ENCODE assay signal across 11 cellular contexts in the genomic region with DNA sequence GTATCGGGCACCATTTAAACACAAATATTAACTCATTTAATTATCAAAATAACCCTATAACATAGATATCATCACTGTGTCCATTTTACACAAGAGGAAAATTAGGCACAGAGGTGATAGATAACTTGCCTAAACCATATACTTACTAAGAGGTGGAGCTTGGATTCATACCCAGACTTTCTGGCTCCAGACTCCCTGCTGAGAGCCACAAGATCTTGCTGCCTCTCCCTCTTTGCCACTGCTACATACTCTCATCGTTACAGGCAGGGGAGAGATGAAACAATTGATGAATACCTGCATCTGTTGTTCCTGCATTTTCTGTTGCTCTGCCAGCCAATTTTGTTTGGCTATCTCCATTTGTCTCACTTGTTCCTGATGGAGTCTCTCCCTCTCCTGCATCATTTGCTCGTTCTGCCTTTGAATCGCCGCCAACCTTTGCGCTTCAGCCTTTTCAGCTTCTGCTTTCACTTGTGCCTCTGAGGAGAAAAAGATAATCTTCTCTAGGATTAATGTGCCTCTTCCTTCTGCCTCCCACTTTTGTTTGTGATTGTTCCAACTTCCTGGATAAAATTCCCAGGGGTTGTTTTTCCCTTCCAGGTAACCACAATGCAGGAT. TPM values are rescaled to one million over a fixed set of nuclear protein-coding genes. Genes with fewer than 3 reads are reported as not detected.
DNase-seq lines count a peak whose midpoint lies in the region; FAIRE-seq and TF ChIP-seq lines count a peak whose summit lies in the region.
"Had no signal": no experiment of that assay in that cellular context is flagged by ENCODE, and none has a peak within 500 bp of the region (broad histone marks: within the 10 kb centered on the region; RNA-seq: fewer than 3 reads in every experiment).

No MANE protein-coding gene starts in this region.

- no peak for TF ChIP-seq CTCF in astrocyte of the cerebellum (IDR thresholded peaks at IDR 0.05; ENCODE audit: low read depth, low read length, missing control alignments)
- TF ChIP-seq CTCF in MM.1S (IDR thresholded peaks at IDR 0.05; ENCODE audit: low read length) = no peak

- in situ Hi-C loops in astrocyte of the cerebellum (cut with HindIII; ENCODE audit: low sequenced_read_pairs) = no loop called here

- no peaks in the 10 kb centered on the region for H3K27me3 Mint-ChIP-seq in CD4-positive, alpha-beta memory T cell

- H3K4me1 ChIP-seq in CD4-positive, alpha-beta memory T cell (ENCODE audit: insufficient read depth, low read length) = peaks cover 92% of the 10 kb centered on the region
- peaks cover 9 to 36% of the 10 kb centered on the region in 2 donors for H3K4me1 ChIP-seq in muscle layer of duodenum (ENCODE audit: control insufficient read depth in 1 of 2, insufficient read depth in 2 of 2, low read length in 2 of 2)
- H3K4me1 ChIP-seq in MM.1S (ENCODE audit: low read length) = no peaks in the 10 kb centered on the region

- POLR2A ChIA-PET in CD4-positive, alpha-beta memory T cell (lab: Charles Lee; ENCODE audit: partially characterized antibody) = interaction anchor here (0.9 to 6.3 kb wide), 2 partner anchors 12 to 135 kb away, joined by 3 to 72 read pairs; partner anchors contain the start of gene GBP5

- H3K9me2 ChIP-seq in MM.1S (replicated peaks; ENCODE audit: insufficient read depth, low read length) = no peaks in the 10 kb centered on the region

- peaks cover 0 to 6% (median 2%) of the 10 kb centered on the region in 8 donors for H3K9me3 Mint-ChIP-seq in CD4-positive, alpha-beta memory T cell

- H3K9ac ChIP-seq in MM.1S (ENCODE audit: low read length) = no peak overlapping the region

- H3K27me3 ChIP-seq in CD4-positive, alpha-beta memory T cell (ENCODE audit: insufficient read depth, low read length) = no peaks in the 10 kb centered on the region
- no peaks in the 10 kb centered on the region for H3K27me3 ChIP-seq in MG63
- H3K27me3 ChIP-seq in muscle layer of duodenum (ENCODE audit: low read depth, low read length) = no peaks in the 10 kb centered on the region
- H3K27me3 ChIP-seq in MM.1S (replicated peaks; ENCODE audit: insufficient read depth, low read length) = no peaks in the 10 kb centered on the region

- no peak for DNase-seq in CD4-positive, alpha-beta memory T cell
- peak; percentile 16 for DNase-seq in MG63
- DNase-seq in astrocyte of the cerebellum (ENCODE audit: low read depth) = no peak
- no peak for DNase-seq in MM.1S
- DNase-seq in OCI-M2 (lab: John Stamatoyannopoulos, UW; ENCODE audit: unreplicated experiment) = no peak
- no peak for DNase-seq in urothelium cell line (ENCODE audit: low spot score)
- no peak for DNase-seq in inferior parietal cortex (ENCODE audit: extremely low spot score)
- DNase-seq: activated CD8-positive, alpha-beta memory T cell treated with anti-CD3 and anti-CD28 coated beads, Interleukin-2, amount 50 U/mL, for 4 hours; glutamatergic neuron; NCI-H510A treated with DMSO at 0.1 percent for 48 hours had no signal

- H3K4me3 Mint-ChIP-seq in CD4-positive, alpha-beta memory T cell = peak overlapping the region in 7 of 8 donors; percentile 32 to 74 (median 42)

- H3K4me1 Mint-ChIP-seq in CD4-positive, alpha-beta memory T cell = peaks cover 58 to 75% (median 66%) of the 10 kb centered on the region in 4 donors

- H3F3A ChIP-seq in MM.1S (ENCODE audit: insufficient read depth, low read length) = no peaks in the 10 kb centered on the region

- peak overlapping the region; percentile 18 to 90 (median 75) for H3K27ac Mint-ChIP-seq in CD4-positive, alpha-beta memory T cell

- no peaks in the 10 kb centered on the region for H3K9me3 ChIP-seq in CD4-positive, alpha-beta memory T cell (ENCODE audit: control insufficient read depth in 1 of 2, low read length in 2 of 2)
- H3K9me3 ChIP-seq in MG63 (no peaks in the 10 kb centered on the region), muscle layer of duodenum (ENCODE audit: control insufficient read depth in 1 of 2, low read length in 2 of 2) (no peaks in the 10 kb centered on the region), MM.1S (replicated peaks; ENCODE audit: insufficient read depth, low read length) (no peaks in the 10 kb centered on the region)

- no peaks in the 10 kb centered on the region for H3K79me2 ChIP-seq in MM.1S (ENCODE audit: low read length)

- no peak overlapping the region for H3K27ac ChIP-seq in CD4-positive, alpha-beta memory T cell (ENCODE audit: low read depth, low read length)
- H3K27ac ChIP-seq in muscle layer of duodenum (ENCODE audit: low read length) = peak overlapping the region; percentile 17
- H3K27ac ChIP-seq in MM.1S (ENCODE audit: low read length) = no peak overlapping the region

- CTCF ChIA-PET in CD4-positive, alpha-beta memory T cell (lab: Charles Lee; ENCODE audit: partially characterized antibody) = no interaction called here

- no peak overlapping the region for H2AFZ ChIP-seq in MM.1S (ENCODE audit: low read length)

- no peak for FAIRE-seq in urothelium cell line (lab: Jason Lieb, UNC)

- no peaks in the 10 kb centered on the region for H4K20me1 ChIP-seq in MM.1S (ENCODE audit: insufficient read depth, low read length)

- peaks cover 51% of the 10 kb centered on the region for H3K36me3 ChIP-seq in CD4-positive, alpha-beta memory T cell (ENCODE audit: insufficient read depth, low read length)
- H3K36me3 ChIP-seq in MG63 (no peaks in the 10 kb centered on the region), muscle layer of duodenum (ENCODE audit: control insufficient read depth in 1 of 2, insufficient read depth in 2 of 2, low read length in 2 of 2) (no peaks in the 10 kb centered on the region), MM.1S (replicated peaks; ENCODE audit: insufficient read depth, low read length) (no peaks in the 10 kb centered on the region)

- no peak overlapping the region for H3K4me2 ChIP-seq in MM.1S (ENCODE audit: low read depth, low read length)

- intact Hi-C loops in CD4-positive, alpha-beta memory T cell (cut with micrococcal nuclease) = no loop called here

- peaks cover 66 to 76% of the 10 kb centered on the region in 2 donors for H3K36me3 Mint-ChIP-seq in CD4-positive, alpha-beta memory T cell

- H3K4me3 ChIP-seq in CD4-positive, alpha-beta memory T cell (ENCODE audit: low read length in 2 of 2) = peak overlapping the region in 1 of 2 donors; percentile 29
- H3K4me3 ChIP-seq in MG63 = no peak overlapping the region
- H3K4me3 ChIP-seq in astrocyte of the cerebellum (ENCODE audit: low read depth, low read length) = peak overlapping the region; percentile 3
- peak overlapping the region; percentile 35 to 46 for H3K4me3 ChIP-seq in muscle layer of duodenum (ENCODE audit: low read depth in 1 of 2, low read length in 2 of 2)
- H3K4me3 ChIP-seq in MM.1S (ENCODE audit: low read length) = no peak overlapping the region

RNA-seq across cellular contexts. Expression of gene GBP5, which starts 10.6 kb away (rescaled TPM):
- 10 to 100 TPM; 76.3 to 79.2 TPM for total RNA-seq in CD4-positive, alpha-beta memory T cell
- 100 to 1,000 TPM in 1 of 2 donors, 10 to 100 TPM in 1; 37.9 to 124 TPM for polyA plus RNA-seq in CD4-positive, alpha-beta memory T cell
- total RNA-seq in MG63 (2014; rRNA removed; shearing (Covaris generic); ENCODE audit: low replicate concordance) = 0.26 and 4.6 TPM in 2 replicates

Comparison
In these comparisons a context has a peak if more than half of its experiments do, and no peak if none do; other contexts are left out.
1. H3K4me3 ChIP-seq: peak in astrocyte of the cerebellum (single experiment) and muscle layer of duodenum (2 of 2); none in MG63 (single experiment) and MM.1S (single experiment).
2. RNA of gene GBP5, which starts 10.6 kb away (total RNA-seq): 76.3 to 79.2 TPM in CD4-positive, alpha-beta memory T cell; 0.26 to 4.6 TPM in MG63; every median in the first group is over 10 times any median in the second.